ENCODE assay signal across 9 cellular contexts in genomic region chr20:46552460-46553420, GRCh38. TPM values are rescaled to one million over a fixed set of nuclear protein-coding genes. Genes with fewer than 3 reads are reported as not detected.
DNase-seq lines count a peak whose midpoint lies in the region; ATAC-seq and TF ChIP-seq lines count a peak whose summit lies in the region.
"Had no signal": no experiment of that assay in that cellular context is flagged by ENCODE, and none has a peak within 500 bp of the region (broad histone marks: within the 10 kb centered on the region; RNA-seq: fewer than 3 reads in every experiment).

No MANE protein-coding gene starts in this region.

- peaks cover 0 to 6% of the 10 kb centered on the region in 2 donors for H3K27me3 ChIP-seq in breast epithelium

- H3K4me1 Mint-ChIP-seq in activated naive CD8-positive, alpha-beta T cell treated with anti-CD3 and anti-CD28 coated beads for 36 hours, result peaks cover 44% of the 10 kb centered on the region

- DNase-seq in CMK (ENCODE audit: low read depth) (peak; percentile 36), NCI-H1436 treated with DMSO at 0.1 percent for 48 hours (lab: John Stamatoyannopoulos, UW) (no peak), breast epithelium (ENCODE audit: low spot score in 2 of 2) (no peak), NCI-H2171 treated with DMSO at 0.1 percent for 48 hours (lab: John Stamatoyannopoulos, UW) (no peak), NCI-H1048 (lab: John Stamatoyannopoulos, UW) (no peak)
- peak; percentile 82 for DNase-seq in Jurkat, Clone E6-1 (ENCODE audit: low read depth, low spot score)
- peak; percentile 61 for DNase-seq in activated naive CD8-positive, alpha-beta T cell treated with anti-CD3 and anti-CD28 coated beads for 36 hours

- no peaks in the 10 kb centered on the region for H3K9me3 Mint-ChIP-seq in activated naive CD8-positive, alpha-beta T cell treated with anti-CD3 and anti-CD28 coated beads for 36 hours

- TF ChIP-seq POLR2A in breast epithelium (IDR thresholded peaks at IDR 0.05), result no peak

- H3K4me3 ChIP-seq in Jurkat, Clone E6-1 (ENCODE audit: low read length), result peak overlapping the region; percentile 34
- no peak overlapping the region for H3K4me3 ChIP-seq in breast epithelium

- no peak for TF ChIP-seq CTCF in breast epithelium (IDR thresholded peaks at IDR 0.05)

- no peak overlapping the region for H3K27ac ChIP-seq in breast epithelium

- H3K36me3 Mint-ChIP-seq in activated naive CD8-positive, alpha-beta T cell treated with anti-CD3 and anti-CD28 coated beads for 36 hours, result no peaks in the 10 kb centered on the region

- H3K4me3 Mint-ChIP-seq in activated naive CD8-positive, alpha-beta T cell treated with anti-CD3 and anti-CD28 coated beads for 36 hours, result peak overlapping the region; percentile 55

- H3K4me1 ChIP-seq in breast epithelium, result no peaks in the 10 kb centered on the region

- H3K9me3 ChIP-seq in breast epithelium, result no peaks in the 10 kb centered on the region

- ATAC-seq in GM21390 (IDR thresholded peaks at IDR 0.05; ENCODE audit: unreplicated experiment), result peak; percentile 76

- intact Hi-C loops in breast epithelium (cut with DNase I; ENCODE audit: low total_unique reads), result no loop called here

- peak overlapping the region; percentile 87 for H3K27ac Mint-ChIP-seq in activated naive CD8-positive, alpha-beta T cell treated with anti-CD3 and anti-CD28 coated beads for 36 hours

- no peaks in the 10 kb centered on the region for H3K27me3 Mint-ChIP-seq in activated naive CD8-positive, alpha-beta T cell treated with anti-CD3 and anti-CD28 coated beads for 36 hours

- no peaks in the 10 kb centered on the region for H3K36me3 ChIP-seq in breast epithelium

RNA-seq across cellular contexts. Expression of gene OCSTAMP, which starts 2.3 kb away (rescaled TPM):
- not detected for polyA plus RNA-seq in Jurkat, Clone E6-1 (2012; ENCODE audit: insufficient read depth, insufficient read length)
- total RNA-seq in activated naive CD8-positive, alpha-beta T cell treated with anti-CD3 and anti-CD28 coated beads for 36 hours, result not detected
- total RNA-seq in breast epithelium, result under 1 TPM in 1 of 3 donors, not detected in 2; 0.32 TPM
- total RNA-seq: pulmonary artery endothelial cell had no signal

RNA-seq across cellular contexts. Expression of gene ZNF334, which starts 39.4 kb away (rescaled TPM):
- polyA plus RNA-seq in Jurkat, Clone E6-1 (2012; ENCODE audit: insufficient read depth, insufficient read length), result not detected
- 1 to 10 TPM; 5.1 to 5.8 TPM for total RNA-seq in activated naive CD8-positive, alpha-beta T cell treated with anti-CD3 and anti-CD28 coated beads for 36 hours
- total RNA-seq in breast epithelium, result 10 to 100 TPM in 1 of 3 donors, 1 to 10 TPM in 1, under 1 TPM in 1; 0.96 to 18.7 (median 8.2) TPM

Comparison
In these comparisons a context has a peak if more than half of its experiments do, and no peak if none do; other contexts are left out.
1. DNase-seq: peak in CMK (single experiment), Jurkat, Clone E6-1 (single experiment) and activated naive CD8-positive, alpha-beta T cell treated with anti-CD3 and anti-CD28 coated beads for 36 hours (single experiment); none in NCI-H1436 treated with DMSO at 0.1 percent for 48 hours (single experiment), breast epithelium (0 of 2), NCI-H2171 treated with DMSO at 0.1 percent for 48 hours (single experiment) and NCI-H1048 (single experiment).